ENCODE assay signal across 8 cellular contexts in the genomic region with DNA sequence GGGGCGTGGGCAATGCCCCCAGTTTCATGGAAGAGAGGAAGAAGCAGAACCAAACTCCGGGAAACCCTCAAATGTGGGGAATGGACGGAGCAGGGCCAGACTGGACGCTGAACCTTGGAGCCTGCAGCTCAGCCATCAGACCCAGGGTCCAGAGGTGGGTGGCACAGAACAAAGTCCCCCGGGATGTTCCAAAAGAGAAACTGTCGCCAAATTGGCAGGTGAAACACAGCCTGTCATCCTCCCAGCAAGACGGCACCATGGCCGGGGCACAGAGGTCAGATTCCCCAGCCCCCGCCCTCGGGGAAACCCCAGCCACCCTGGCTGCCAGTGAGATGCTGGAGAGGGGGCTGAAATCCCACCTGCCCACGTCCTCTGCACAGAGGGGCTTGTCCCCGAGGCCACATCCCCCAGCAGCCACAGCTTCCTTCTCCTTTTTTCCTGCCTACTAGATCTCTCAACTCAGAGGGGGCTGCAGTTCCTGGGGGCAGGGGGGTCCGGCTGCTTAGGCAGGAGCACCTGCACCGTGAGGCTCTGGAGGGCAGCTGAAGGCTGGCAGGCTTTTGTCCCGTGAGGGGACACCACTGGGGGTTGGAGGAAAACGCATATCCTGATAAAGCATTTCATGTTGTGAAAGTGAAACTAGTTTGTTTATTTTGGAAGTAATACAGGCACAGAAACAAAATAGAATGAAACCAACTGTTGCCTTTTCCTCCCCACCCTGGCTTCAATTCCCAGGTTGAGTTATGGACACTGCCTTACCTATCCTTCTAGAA. TPM values are rescaled to one million over a fixed set of nuclear protein-coding genes. Genes with fewer than 3 reads are reported as not detected.
A peak's percentile ranks its signal among the peaks of the same experiment; 100 is the strongest.
DNase-seq lines count a peak whose midpoint lies in the region; ATAC-seq and TF ChIP-seq lines count a peak whose summit lies in the region.

No MANE protein-coding gene starts in this region.

- TF ChIP-seq CTCF in GM10266 (IDR thresholded peaks at IDR 0.05; ENCODE audit: control insufficient read depth, insufficient read depth, low read depth, missing control alignments) (no peak), RWPE2 (IDR thresholded peaks at IDR 0.05; ENCODE audit: poor library complexity, severe bottlenecking) (no peak), esophagus muscularis mucosa (IDR thresholded peaks at IDR 0.05) (no peak), gastrocnemius medialis (IDR thresholded peaks at IDR 0.05 in 4 of 5, conservative IDR thresholded peaks at IDR 0.05 in 1 of 5) (no peak)

- no peaks in the 10 kb centered on the region for H3K9me3 ChIP-seq in RWPE2 (ENCODE audit: severe bottlenecking)
- no peaks in the 10 kb centered on the region for H3K9me3 ChIP-seq in esophagus muscularis mucosa
- H3K9me3 ChIP-seq in gastrocnemius medialis: no peaks in the 10 kb centered on the region

- intact Hi-C loops in esophagus muscularis mucosa (cut with DNase I) (no loop called here), gastrocnemius medialis (cut with DNase I; ENCODE audit: low total_unique reads) (no loop called here)

- ATAC-seq in RWPE2 (ENCODE audit: low read depth) (no peak), gastrocnemius medialis (no peak), GM21381 (IDR thresholded peaks at IDR 0.05; ENCODE audit: unreplicated experiment) (no peak), GM18498 (IDR thresholded peaks at IDR 0.05; ENCODE audit: unreplicated experiment) (no peak)

- peak overlapping the region; percentile 59 for H3K27ac ChIP-seq in RWPE2 (ENCODE audit: poor library complexity, severe bottlenecking)
- H3K27ac ChIP-seq in esophagus muscularis mucosa (replicated peaks in 1 of 4): peak overlapping the region; percentile 70 to 75 (median 72)
- H3K27ac ChIP-seq in gastrocnemius medialis: peak overlapping the region in 3 of 4 donors; percentile 57 to 67 (median 58)

- no peak for TF ChIP-seq POLR2A in esophagus muscularis mucosa (IDR thresholded peaks at IDR 0.05; ENCODE audit: low read depth)
- no peak for TF ChIP-seq POLR2A in gastrocnemius medialis (IDR thresholded peaks at IDR 0.05)

- in situ Hi-C loops in gastrocnemius medialis (cut with MboI; ENCODE audit: low sequenced_read_pairs in 4 of 4): no loop called here

- H3K4me1 ChIP-seq in RWPE2 (ENCODE audit: insufficient read depth, poor library complexity, severe bottlenecking) (peaks cover 49% of the 10 kb centered on the region), esophagus muscularis mucosa (peaks cover 44 to 74% (median 70%) of the 10 kb centered on the region in 4 donors), gastrocnemius medialis (peaks cover 11 to 27% of the 10 kb centered on the region in 2 donors)

- WGBS in esophagus muscularis mucosa: 37% methylated on average over 12 of the region's 16 CpGs

- DNase-seq in GM10266 (ENCODE audit: extremely low spot score): peak; percentile 69
- peak; percentile 58 for DNase-seq in RWPE2 (ENCODE audit: low spot score)
- DNase-seq in esophagus muscularis mucosa (ENCODE audit: extremely low spot score): no peak
- DNase-seq in gastrocnemius medialis: no peak
- DNase-seq in LoVo (ENCODE audit: low spot score): no peak
- no peak for DNase-seq in NCI-H2227 treated with DMSO at 0.1 percent for 48 hours (lab: John Stamatoyannopoulos, UW)

- no peak for TF ChIP-seq EP300 in esophagus muscularis mucosa (IDR thresholded peaks at IDR 0.05)

- H3K27me3 ChIP-seq in RWPE2 (ENCODE audit: insufficient read depth, poor library complexity, severe bottlenecking) (no peaks in the 10 kb centered on the region), esophagus muscularis mucosa (peaks cover 0 to 29% (median 0%) of the 10 kb centered on the region in 4 donors), gastrocnemius medialis (peaks cover 21 to 46% (median 45%) of the 10 kb centered on the region in 3 donors)

- H3K4me3 ChIP-seq in RWPE2 (ENCODE audit: severe bottlenecking) (peak overlapping the region; percentile 8), esophagus muscularis mucosa (peak overlapping the region; percentile 61 to 71 (median 70)), gastrocnemius medialis (peak overlapping the region; percentile 44 to 67 (median 60))

- H3K36me3 ChIP-seq in RWPE2 (ENCODE audit: low read depth) (no peaks in the 10 kb centered on the region), esophagus muscularis mucosa (no peaks in the 10 kb centered on the region), gastrocnemius medialis (no peaks in the 10 kb centered on the region)

RNA-seq across cellular contexts. Expression of a gene that starts 1.2 kb away (rescaled TPM):
- total RNA-seq in esophagus muscularis mucosa (10 to 100 TPM in 3 of 4 donors, 1 to 10 TPM in 1; 10.0 to 41.1 (median 22.2) TPM), gastrocnemius medialis (1 to 10 TPM; 3.3 to 9.5 (median 5.6) TPM)

RNA-seq across cellular contexts. Expression of a gene that starts 17.4 kb away (rescaled TPM):
- total RNA-seq in esophagus muscularis mucosa (1 to 10 TPM in 2 of 4 donors, under 1 TPM in 1, not detected in 1; 0.91 to 5.7 (median 2.0) TPM), gastrocnemius medialis (1 to 10 TPM in 1 of 4 donors, not detected in 3; 1.7 TPM)

RNA-seq across cellular contexts. Expression of a gene that starts 24.2 kb away (rescaled TPM):
- total RNA-seq in esophagus muscularis mucosa: not detected
- total RNA-seq in gastrocnemius medialis: under 1 TPM in 1 of 4 donors, not detected in 3; 0.40 TPM

RNA-seq across cellular contexts. Expression of a gene that starts 36.8 kb away (rescaled TPM):
- total RNA-seq in esophagus muscularis mucosa (not detected), gastrocnemius medialis (not detected)

Comparison
In these comparisons a context has a peak if more than half of its experiments do, and no peak if none do; other contexts are left out.
1. DNase-seq: peak in GM10266 (single experiment) and RWPE2 (single experiment); none in esophagus muscularis mucosa (single experiment), gastrocnemius medialis (0 of 2), LoVo (single experiment) and NCI-H2227 treated with DMSO at 0.1 percent for 48 hours (single experiment).
2. H3K4me3 ChIP-seq: peak in every context shown above with its lines; median percentile 70 in esophagus muscularis mucosa; 60 in gastrocnemius medialis; 8 in RWPE2.
3. Peak in every context shown above with its lines, with median percentiles within 50 percentile points of each other: H3K27ac ChIP-seq.